Comparison of ENCODE assay signal across 25 cellular contexts in genomic region chr15:65382146-65382491, GRCh38. TPM values are rescaled to one million over a fixed set of nuclear protein-coding genes. Genes with fewer than 3 reads are reported as not detected.
"Had no signal": no experiment of that assay in that cellular context is flagged by ENCODE, and none has a peak within 500 bp of the region (broad histone marks: within the 10 kb centered on the region; RNA-seq: fewer than 3 reads in every experiment).

No MANE protein-coding gene starts in this region.

- H3K4me3 ChIP-seq: adrenal gland, MG63, SJCRH30 had no signal

- ATAC-seq: Right ventricle myocardium inferior had no signal

- H3K4me2 ChIP-seq: KMS-11, SK-N-SH had no signal

- H3K27ac Mint-ChIP-seq: activated CD4-positive, alpha-beta memory T cell treated with anti-CD3 and anti-CD28 coated beads for 36 hours; activated CD4-positive, alpha-beta T cell treated with anti-CD3 and anti-CD28 coated beads, Interleukin-2, amount 10 ng/mL, durations not matched to agents 7 days and 5 days; activated naive CD8-positive, alpha-beta T cell treated with anti-CD3 and anti-CD28 coated beads, Interleukin-2, amount 10 ng/mL, durations not matched to agents 7 days and 5 days had no signal

- H3K9me3 ChIP-seq: adrenal gland, MG63, SJCRH30, SK-N-SH had no signal

- H3K36me3 Mint-ChIP-seq: activated CD4-positive, alpha-beta memory T cell treated with anti-CD3 and anti-CD28 coated beads for 36 hours; activated naive CD8-positive, alpha-beta T cell treated with anti-CD3 and anti-CD28 coated beads, Interleukin-2, amount 10 ng/mL, durations not matched to agents 7 days and 5 days had no signal

- H3K27me3 ChIP-seq: SJCRH30 had no signal

- DNase-seq: activated CD4-positive, alpha-beta memory T cell treated with anti-CD3 and anti-CD28 coated beads for 36 hours; activated CD4-positive, alpha-beta T cell treated with anti-CD3 and anti-CD28 coated beads, Interleukin-2, amount 10 ng/mL, durations not matched to agents 7 days and 5 days; activated CD4-positive, CD25-positive, alpha-beta regulatory T cell; activated CD8-positive, alpha-beta memory T cell treated with anti-CD3 and anti-CD28 coated beads, Interleukin-2, amount 50 U/mL, for 4 hours; activated naive CD4-positive, alpha-beta T cell treated with anti-CD3 and anti-CD28 coated beads, Interleukin-2, amount 50 U/mL, for 16 hours; activated naive CD8-positive, alpha-beta T cell treated with anti-CD3 and anti-CD28 coated beads, Interleukin-2, amount 10 ng/mL, durations not matched to agents 7 days and 5 days; adrenal gland; anterior cingulate cortex; MG63; MV-4-11; NCI-H1092 treated with DMSO at 0.1 percent for 48 hours; NCI-H1436; NCI-H1694 treated with DMSO at 0.1 percent for 48 hours; NCI-H2029 treated with DMSO at 0.1 percent for 48 hours; NCI-H446; NCI-H524; SJCRH30; SK-N-SH; T-helper 1 cell had no signal

- H3K4me3 Mint-ChIP-seq: activated CD4-positive, alpha-beta memory T cell treated with anti-CD3 and anti-CD28 coated beads for 36 hours; activated CD4-positive, alpha-beta T cell treated with anti-CD3 and anti-CD28 coated beads, Interleukin-2, amount 10 ng/mL, durations not matched to agents 7 days and 5 days; activated naive CD8-positive, alpha-beta T cell treated with anti-CD3 and anti-CD28 coated beads, Interleukin-2, amount 10 ng/mL, durations not matched to agents 7 days and 5 days had no signal

- H3K9me3 Mint-ChIP-seq: activated CD4-positive, alpha-beta memory T cell treated with anti-CD3 and anti-CD28 coated beads for 36 hours; activated CD4-positive, alpha-beta T cell treated with anti-CD3 and anti-CD28 coated beads, Interleukin-2, amount 10 ng/mL, durations not matched to agents 7 days and 5 days; activated naive CD8-positive, alpha-beta T cell treated with anti-CD3 and anti-CD28 coated beads, Interleukin-2, amount 10 ng/mL, durations not matched to agents 7 days and 5 days had no signal

- H3K9ac ChIP-seq: KMS-11, SK-N-SH had no signal

- H3K27ac ChIP-seq: adrenal gland, KMS-11, SJCRH30, VCaP had no signal

- H3K36me3 ChIP-seq: adrenal gland, MG63, SJCRH30 had no signal

RNA-seq across cellular contexts. Expression of gene IGDCC3, which starts 4.3 kb away (rescaled TPM):
- total RNA-seq: activated CD4-positive, alpha-beta memory T cell treated with anti-CD3 and anti-CD28 coated beads for 36 hours; activated CD4-positive, alpha-beta T cell treated with anti-CD3 and anti-CD28 coated beads, Interleukin-2, amount 10 ng/mL, durations not matched to agents 7 days and 5 days; activated naive CD8-positive, alpha-beta T cell treated with anti-CD3 and anti-CD28 coated beads, Interleukin-2, amount 10 ng/mL, durations not matched to agents 7 days and 5 days; cardiac septum; RPMI7951; T-helper 2 cell treated with Interferon-gamma antibody and Interleukin-4, amounts not matched to agents 100 ng/mL and 5 ng/mL, for 36 hours had no signal

RNA-seq across cellular contexts. Expression of gene IGDCC4, which starts 40.6 kb away (rescaled TPM):
- total RNA-seq: T-helper 2 cell treated with Interferon-gamma antibody and Interleukin-4, amounts not matched to agents 100 ng/mL and 5 ng/mL, for 36 hours had no signal
